ENCODE assay signal across 1 cellular context in the genomic region with DNA sequence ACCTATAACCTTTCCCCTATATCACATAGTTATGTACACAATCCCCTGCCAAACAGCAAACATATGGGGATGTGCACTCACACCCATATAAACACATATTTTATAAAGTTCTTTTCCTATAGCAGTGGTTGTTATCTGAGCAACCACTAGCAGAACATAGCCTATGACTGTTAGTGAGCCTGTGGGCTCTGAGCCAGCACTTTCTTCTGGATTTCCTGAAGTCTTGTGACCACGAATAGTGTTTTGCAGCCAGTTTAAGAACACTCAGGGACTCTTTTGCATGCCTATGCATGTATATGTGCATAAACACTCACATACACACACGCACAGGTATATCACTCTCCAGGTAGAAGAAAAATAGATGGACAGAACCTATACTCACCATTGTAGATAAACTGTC.
TF ChIP-seq lines count a peak whose summit lies in the region.

No MANE protein-coding gene starts in this region.

TF ChIP-seq in SK-N-SH, 30 proteins besides CTCF, POLR2A, EP300 and RAD21 (continued from another document):
- TF ChIP-seq, protein P1, sequence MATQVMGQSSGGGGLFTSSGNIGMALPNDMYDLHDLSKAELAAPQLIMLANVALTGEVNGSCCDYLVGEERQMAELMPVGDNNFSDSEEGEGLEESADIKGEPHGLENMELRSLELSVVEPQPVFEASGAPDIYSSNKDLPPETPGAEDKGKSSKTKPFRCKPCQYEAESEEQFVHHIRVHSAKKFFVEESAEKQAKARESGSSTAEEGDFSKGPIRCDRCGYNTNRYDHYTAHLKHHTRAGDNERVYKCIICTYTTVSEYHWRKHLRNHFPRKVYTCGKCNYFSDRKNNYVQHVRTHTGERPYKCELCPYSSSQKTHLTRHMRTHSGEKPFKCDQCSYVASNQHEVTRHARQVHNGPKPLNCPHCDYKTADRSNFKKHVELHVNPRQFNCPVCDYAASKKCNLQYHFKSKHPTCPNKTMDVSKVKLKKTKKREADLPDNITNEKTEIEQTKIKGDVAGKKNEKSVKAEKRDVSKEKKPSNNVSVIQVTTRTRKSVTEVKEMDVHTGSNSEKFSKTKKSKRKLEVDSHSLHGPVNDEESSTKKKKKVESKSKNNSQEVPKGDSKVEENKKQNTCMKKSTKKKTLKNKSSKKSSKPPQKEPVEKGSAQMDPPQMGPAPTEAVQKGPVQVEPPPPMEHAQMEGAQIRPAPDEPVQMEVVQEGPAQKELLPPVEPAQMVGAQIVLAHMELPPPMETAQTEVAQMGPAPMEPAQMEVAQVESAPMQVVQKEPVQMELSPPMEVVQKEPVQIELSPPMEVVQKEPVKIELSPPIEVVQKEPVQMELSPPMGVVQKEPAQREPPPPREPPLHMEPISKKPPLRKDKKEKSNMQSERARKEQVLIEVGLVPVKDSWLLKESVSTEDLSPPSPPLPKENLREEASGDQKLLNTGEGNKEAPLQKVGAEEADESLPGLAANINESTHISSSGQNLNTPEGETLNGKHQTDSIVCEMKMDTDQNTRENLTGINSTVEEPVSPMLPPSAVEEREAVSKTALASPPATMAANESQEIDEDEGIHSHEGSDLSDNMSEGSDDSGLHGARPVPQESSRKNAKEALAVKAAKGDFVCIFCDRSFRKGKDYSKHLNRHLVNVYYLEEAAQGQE (IDR thresholded peaks at IDR 0.05; ENCODE audit: low read depth, low read length): no peak
- TF ChIP-seq RXRA (IDR thresholded peaks at IDR 0.05; ENCODE audit: borderline replicate concordance, low read depth): no peak
- TF ChIP-seq SIN3A (IDR thresholded peaks at IDR 0.05; ENCODE audit: borderline replicate concordance, low read depth, low read length): no peak
- no peak for TF ChIP-seq NRF1 (IDR thresholded peaks at IDR 0.05; ENCODE audit: low read depth, low read length)
- no peak for TF ChIP-seq TEAD4 (IDR thresholded peaks at IDR 0.05; ENCODE audit: borderline replicate concordance, insufficient read depth)
- no peak for TF ChIP-seq RFX5 (IDR thresholded peaks at IDR 0.05; ENCODE audit: low read length)
- no peak for TF ChIP-seq MXI1 (IDR thresholded peaks at IDR 0.05; ENCODE audit: low read depth, low read length)
- no peak for TF ChIP-seq EZH2phosphoT487 (IDR thresholded peaks at IDR 0.05; ENCODE audit: borderline replicate concordance, low read depth)
- TF ChIP-seq, protein P2, sequence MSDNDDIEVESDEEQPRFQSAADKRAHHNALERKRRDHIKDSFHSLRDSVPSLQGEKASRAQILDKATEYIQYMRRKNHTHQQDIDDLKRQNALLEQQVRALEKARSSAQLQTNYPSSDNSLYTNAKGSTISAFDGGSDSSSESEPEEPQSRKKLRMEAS (IDR thresholded peaks at IDR 0.05; ENCODE audit: low read depth): no peak
- no peak for TF ChIP-seq FOXM1 (IDR thresholded peaks at IDR 0.05; ENCODE audit: low read depth)
- no peak for TF ChIP-seq RCOR1 (IDR thresholded peaks at IDR 0.05; ENCODE audit: low read length)
TF ChIP-seq in SK-N-SH: peak in this region for 0.
